In the genomic region with DNA sequence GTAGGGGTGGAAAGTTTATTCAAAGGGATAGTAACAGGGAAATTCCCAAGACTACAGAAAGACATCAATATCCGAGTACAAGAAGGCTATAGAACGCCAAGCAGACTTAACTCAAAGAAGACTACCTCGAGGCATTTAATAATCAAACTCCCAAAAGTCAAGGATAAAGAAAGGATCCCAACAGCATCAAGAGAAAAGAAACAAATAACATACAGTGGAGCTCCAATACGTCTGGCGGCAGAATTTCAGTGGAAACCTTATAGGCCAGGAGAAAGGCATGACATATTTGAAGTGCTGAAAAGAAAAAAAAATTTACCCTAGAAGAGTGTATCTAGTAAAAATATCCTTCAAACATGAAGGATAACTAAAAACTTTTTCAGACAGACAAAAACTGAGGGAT, we compare ENCODE assay signal across 3 cellular contexts.
"Had no signal": no experiment of that assay in that cellular context is flagged by ENCODE, and none has a peak within 500 bp of the region (broad histone marks: within the 10 kb centered on the region; RNA-seq: fewer than 3 reads in every experiment).

No MANE protein-coding gene starts in this region.

- H3K4me3 ChIP-seq: GM12878 had no signal

- DNase-seq: GDM1, GF-D8 had no signal

- ATAC-seq: GM12878 had no signal
